ENCODE assay signal across 8 cellular contexts in genomic region chr13:81104316-81104715, GRCh38.
"Had no signal": no experiment of that assay in that cellular context is flagged by ENCODE, and none has a peak within 500 bp of the region (broad histone marks: within the 10 kb centered on the region; RNA-seq: fewer than 3 reads in every experiment).

No MANE protein-coding gene starts in this region.

- H3K4me2 ChIP-seq: GM23338 had no signal

- DNase-seq: H9, HCEC 1CT, KG1 had no signal

- ATAC-seq: GM23338 had no signal

- H3K36me3 Mint-ChIP-seq: IgD-negative memory B cell had no signal

- H3K4me3 ChIP-seq: GM23338 had no signal

- H2AFZ ChIP-seq: GM23338 had no signal

- FAIRE-seq: H1, H54, HTR-8/SVneo had no signal

- H3K4me1 Mint-ChIP-seq: GM23338, IgD-negative memory B cell had no signal

- H3K27ac Mint-ChIP-seq: GM23338, H9, IgD-negative memory B cell had no signal

- H3K27me3 Mint-ChIP-seq: IgD-negative memory B cell had no signal

- H3K4me3 Mint-ChIP-seq: GM23338, H9, IgD-negative memory B cell had no signal
